ENCODE assay signal across 33 cellular contexts in the genomic region with DNA sequence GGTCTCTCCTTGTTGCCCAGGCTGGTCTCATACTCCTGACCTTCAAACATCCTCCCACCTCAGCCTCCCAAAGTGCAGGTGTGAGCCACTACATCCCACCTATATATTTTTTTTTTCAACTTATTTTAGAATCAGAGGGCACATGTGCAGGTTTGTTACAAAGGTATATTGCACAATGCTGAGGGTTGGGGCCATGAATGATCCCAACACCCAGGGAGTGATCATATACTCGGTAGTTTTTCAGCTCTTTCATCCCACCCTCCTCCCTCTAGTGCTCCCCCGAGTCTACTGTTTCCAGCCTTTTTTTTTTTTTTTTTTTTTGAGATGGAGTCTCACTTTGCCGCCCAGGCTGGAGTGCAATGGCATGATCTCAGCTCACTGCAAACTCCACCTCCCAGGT. TPM values are rescaled to one million over a fixed set of nuclear protein-coding genes. Genes with fewer than 3 reads are reported as not detected.
"Had no signal": no experiment of that assay in that cellular context is flagged by ENCODE, and none has a peak within 500 bp of the region (broad histone marks: within the 10 kb centered on the region; RNA-seq: fewer than 3 reads in every experiment).

No MANE protein-coding gene starts in this region.

- H3K9me3 ChIP-seq: adrenal gland, ascending aorta, body of pancreas, breast epithelium had no signal

- H3K27me3 ChIP-seq: adrenal gland, ascending aorta, body of pancreas, brain microvascular endothelial cell, breast epithelium, cardiac muscle cell had no signal

- FAIRE-seq: astrocyte, bronchial epithelial cell had no signal

- ATAC-seq: activated naive CD4-positive, alpha-beta T cell treated with anti-CD3 and anti-CD28 coated beads, Interleukin-2, amount 50 U/mL, for 72 hours; activated naive CD8-positive, alpha-beta T cell treated with anti-CD3 and anti-CD28 coated beads, Interleukin-2, amount 50 U/mL, for 24 hours; activated T-cell treated with anti-CD3 and anti-CD28 coated beads, Interleukin-2, amount 50 U/mL, for 4 hours; activated T-cell treated with anti-CD3 and anti-CD28 coated beads, Interleukin-2, amount 50 U/mL, for 72 hours; body of pancreas had no signal

- DNase-seq: activated effector memory CD4-positive, alpha-beta T cell treated with Interleukin-2 at 50 U/mL for 16 hours; activated gamma-delta T cell; activated gamma-delta T cell treated with Interleukin-2 at 50 U/mL for 16 hours; activated naive CD4-positive, alpha-beta T cell; activated naive CD4-positive, alpha-beta T cell treated with anti-CD3 and anti-CD28 coated beads for 36 hours; activated naive CD4-positive, alpha-beta T cell treated with anti-CD3 and anti-CD28 coated beads, Interleukin-2, amount 10 ng/mL, durations not matched to agents 7 days and 5 days; activated naive CD4-positive, alpha-beta T cell treated with anti-CD3 and anti-CD28 coated beads, Interleukin-2, amount 50 U/mL, for 16 hours; activated naive CD4-positive, alpha-beta T cell treated with Interleukin-2 at 50 U/mL for 16 hours; activated naive CD8-positive, alpha-beta T cell treated with anti-CD3 and anti-CD28 coated beads for 36 hours; activated naive CD8-positive, alpha-beta T cell treated with anti-CD3 and anti-CD28 coated beads, Interleukin-2, amount 10 ng/mL, durations not matched to agents 7 days and 5 days; activated naive CD8-positive, alpha-beta T cell treated with anti-CD3 and anti-CD28 coated beads, Interleukin-2, amount 50 U/mL, for 24 hours; activated T-cell treated with anti-CD3 and anti-CD28 coated beads, Interleukin-2, amount 50 U/mL, for 1 hour; activated T-cell treated with anti-CD3 and anti-CD28 coated beads, Interleukin-2, amount 50 U/mL, for 24 hours; activated T-cell treated with anti-CD3 and anti-CD28 coated beads, Interleukin-2, amount 50 U/mL, for 4 hours; activated T-cell treated with anti-CD3 and anti-CD28 coated beads, Interleukin-2, amount 50 U/mL, for 48 hours; activated T-cell treated with anti-CD3 and anti-CD28 coated beads, Interleukin-2, amount 50 U/mL, for 72 hours; adrenal gland; amniotic stem cell; amygdala; anterior cingulate cortex; body of pancreas; brain microvascular endothelial cell; caudate nucleus; central memory CD4-positive, alpha-beta T cell; cerebellar nuclear complex had no signal

- H3K4me1 ChIP-seq: adrenal gland, ascending aorta, body of pancreas, breast epithelium had no signal

- H3K4me3 ChIP-seq: adrenal gland, ascending aorta, body of pancreas, breast epithelium, cardiac muscle cell had no signal

- H3K27ac ChIP-seq: adrenal gland, ascending aorta, body of pancreas, brain microvascular endothelial cell, breast epithelium, cardiac muscle cell had no signal

- H3K36me3 ChIP-seq: adrenal gland, ascending aorta, brain microvascular endothelial cell, breast epithelium, cardiac muscle cell had no signal

RNA-seq across cellular contexts. Expression of a gene that starts 38.4 kb away (rescaled TPM):
- total RNA-seq: ascending aorta, astrocyte, bronchial epithelial cell, cardiac muscle cell, cerebellum, chondrocyte had no signal
- polyA plus RNA-seq: cardiac muscle cell had no signal
